8 cellular contexts compared by ENCODE assay signal in the genomic region with DNA sequence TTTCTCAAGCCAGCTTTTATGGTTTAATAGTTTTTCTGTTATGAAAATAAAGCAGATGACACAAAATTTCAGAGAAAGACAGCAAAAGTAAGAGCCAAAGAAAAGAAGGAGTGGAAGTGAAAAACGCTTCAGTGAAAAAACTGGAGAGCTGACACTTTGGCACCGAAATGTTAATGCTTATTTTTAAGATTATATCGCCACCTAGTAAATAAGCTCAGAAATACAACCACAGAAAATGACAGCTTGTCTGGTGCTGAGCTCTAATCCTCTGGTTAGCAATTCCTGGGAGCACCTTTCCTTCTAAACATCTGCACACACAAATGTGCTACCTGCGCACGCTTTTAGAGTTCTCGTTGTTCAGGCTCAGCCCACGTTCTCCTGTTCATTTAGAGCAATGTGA.
A peak's percentile ranks its signal among the peaks of the same experiment; 100 is the strongest.
DNase-seq lines count a peak whose midpoint lies in the region; ATAC-seq, FAIRE-seq and TF ChIP-seq lines count a peak whose summit lies in the region.

No MANE protein-coding gene starts in this region.

- peak; percentile 44; the same call in 2 of the 3 replicates for TF ChIP-seq CTCF in GM12872 (IDR thresholded peaks at IDR 0.05; ENCODE audit: insufficient read depth, low read depth, low read length)
- TF ChIP-seq CTCF in breast epithelium (IDR thresholded peaks at IDR 0.05) = peak in 2 of 3 donors; percentile 40 to 46
- TF ChIP-seq CTCF in HepG2 (CRISPR knock-in tag; IDR thresholded peaks at IDR 0.05) = peak; percentile 47

- no peaks in the 10 kb centered on the region for H3K36me3 ChIP-seq in breast epithelium
- H3K36me3 ChIP-seq in HepG2 (replicated peaks in 1 of 2; ENCODE audit: control insufficient read depth in 1 of 2, insufficient read depth in 2 of 2, low read length in 2 of 2) = no peaks in the 10 kb centered on the region

- H3K27ac ChIP-seq in breast epithelium = no peak overlapping the region
- H3K27ac ChIP-seq in HepG2 (ENCODE audit: extremely low read length, insufficient read depth, low read length) = no peak overlapping the region

- H2AFZ ChIP-seq in HepG2 (ENCODE audit: low read length) = no peak overlapping the region

- no peaks in the 10 kb centered on the region for H4K20me1 ChIP-seq in HepG2 (ENCODE audit: insufficient read depth, low read length)

- FAIRE-seq in HepG2 (lab: Jason Lieb, UNC) = peak; percentile 46

- H3K4me1 ChIP-seq in breast epithelium (no peaks in the 10 kb centered on the region), HepG2 (ENCODE audit: insufficient read depth, low read length) (no peaks in the 10 kb centered on the region)

- H3K9me3 ChIP-seq in breast epithelium (no peaks in the 10 kb centered on the region), HepG2 (ENCODE audit: low read length) (no peaks in the 10 kb centered on the region)

- TF ChIP-seq RAD21 in HepG2 (CRISPR knock-in tag; IDR thresholded peaks at IDR 0.05) = no peak

- intact Hi-C loops in breast epithelium (cut with DNase I; ENCODE audit: low total_unique reads) (no loop called here), HepG2 (cut with micrococcal nuclease; ENCODE audit: unreplicated experiment) (loop anchor here (1.0 kb wide), 2 partner anchors 307 to 733 kb away; no protein-coding TSS in a partner anchor)

- in situ Hi-C loops in HepG2 (cut with HindIII; ENCODE audit: extremely low pct_ligation_motif_present, low pct_unique_long_range_greater_than_20kb) = loop anchor here (10.0 kb wide), 1 partner anchor 732 kb away; no protein-coding TSS in a partner anchor

- TF ChIP-seq EP300 in HepG2 (IDR thresholded peaks at IDR 0.05; ENCODE audit: low read depth in 2 of 2, low read length in 2 of 2) = no peak
- no peak for TF ChIP-seq EP300 in HepG2 (CRISPR knock-in tag; IDR thresholded peaks at IDR 0.05; ENCODE audit: borderline replicate concordance)

- H3K4me3 ChIP-seq in breast epithelium = no peak overlapping the region
- H3K4me3 ChIP-seq in HepG2 (replicated peaks in 1 of 3; ENCODE audit: insufficient read depth in 1 of 3, low read depth in 2 of 3, low read length in 3 of 3) = no peak overlapping the region

- no peak for TF ChIP-seq POLR2A in breast epithelium (IDR thresholded peaks at IDR 0.05)
- TF ChIP-seq POLR2A in HepG2 (IDR thresholded peaks at IDR 0.05; ENCODE audit: insufficient read depth in 1 of 2, low read depth in 2 of 2, low read length in 2 of 2) = no peak

- POLR2A ChIA-PET in HepG2 (lab: Yijun Ruan, JAX) = no interaction called here

- H3K4me2 ChIP-seq in HepG2 (ENCODE audit: low read depth, low read length) = no peak overlapping the region

- H3K27me3 ChIP-seq in breast epithelium (no peaks in the 10 kb centered on the region), HepG2 (ENCODE audit: control insufficient read depth in 1 of 2, insufficient read depth in 2 of 2, low read length in 2 of 2) (no peaks in the 10 kb centered on the region)

- peak; percentile 53 for ATAC-seq in HG03095 (IDR thresholded peaks at IDR 0.05; ENCODE audit: unreplicated experiment)
- peak; percentile 68 for ATAC-seq in HepG2

- CTCF ChIA-PET in HepG2 (lab: Yijun Ruan, JAX; ENCODE audit: low intra/inter-chr PET ratio, low total read pairs) = interaction anchor here (1.2 to 1.8 kb wide), 3 partner anchors 301 to 727 kb away, joined by 4 to 8 read pairs (median 5); no protein-coding TSS in a partner anchor

- no TSS peak for BruUV-seq in HepG2 (replicated peaks; lab: Mats Ljungman, UMichigan)

- 5% methylated on average over 7 of the region's 7 CpGs for WGBS in HepG2 (ENCODE audit: low lambda C conversion rate)

- H3K9ac ChIP-seq in HepG2 (ENCODE audit: insufficient read depth, low read depth, low read length) = no peak overlapping the region

- H3K79me2 ChIP-seq in HepG2 (ENCODE audit: insufficient read depth, low read length) = no peaks in the 10 kb centered on the region

- DNase-seq in A172 (ENCODE audit: low spot score) = peak; percentile 36
- DNase-seq in NCI-H526 (lab: John Stamatoyannopoulos, UW) = peak; percentile 54 to 74
- DNase-seq in breast epithelium (ENCODE audit: low spot score in 2 of 2) = no peak
- DNase-seq in HepG2 (ENCODE audit: low spot score) = peak; percentile 16
- no peak for DNase-seq in stimulated activated CD4-positive, alpha-beta T cell treated with anti-CD3 and anti-CD28 coated beads, Interleukin-4, amount 100 ng/mL, for 24 hours
- no peak for DNase-seq in NK-92 (lab: John Stamatoyannopoulos, UW; ENCODE audit: unreplicated experiment)

TF ChIP-seq in HepG2, 621 proteins besides CTCF, POLR2A, EP300 and RAD21:
- TF ChIP-seq, protein P1, sequence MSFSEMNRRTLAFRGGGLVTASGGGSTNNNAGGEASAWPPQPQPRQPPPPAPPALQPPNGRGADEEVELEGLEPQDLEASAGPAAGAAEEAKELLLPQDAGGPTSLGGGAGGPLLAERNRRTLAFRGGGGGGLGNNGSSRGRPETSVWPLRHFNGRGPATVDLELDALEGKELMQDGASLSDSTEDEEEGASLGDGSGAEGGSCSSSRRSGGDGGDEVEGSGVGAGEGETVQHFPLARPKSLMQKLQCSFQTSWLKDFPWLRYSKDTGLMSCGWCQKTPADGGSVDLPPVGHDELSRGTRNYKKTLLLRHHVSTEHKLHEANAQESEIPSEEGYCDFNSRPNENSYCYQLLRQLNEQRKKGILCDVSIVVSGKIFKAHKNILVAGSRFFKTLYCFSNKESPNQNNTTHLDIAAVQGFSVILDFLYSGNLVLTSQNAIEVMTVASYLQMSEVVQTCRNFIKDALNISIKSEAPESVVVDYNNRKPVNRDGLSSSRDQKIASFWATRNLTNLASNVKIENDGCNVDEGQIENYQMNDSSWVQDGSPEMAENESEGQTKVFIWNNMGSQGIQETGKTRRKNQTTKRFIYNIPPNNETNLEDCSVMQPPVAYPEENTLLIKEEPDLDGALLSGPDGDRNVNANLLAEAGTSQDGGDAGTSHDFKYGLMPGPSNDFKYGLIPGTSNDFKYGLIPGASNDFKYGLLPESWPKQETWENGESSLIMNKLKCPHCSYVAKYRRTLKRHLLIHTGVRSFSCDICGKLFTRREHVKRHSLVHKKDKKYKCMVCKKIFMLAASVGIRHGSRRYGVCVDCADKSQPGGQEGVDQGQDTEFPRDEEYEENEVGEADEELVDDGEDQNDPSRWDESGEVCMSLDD (CRISPR knock-in tag; IDR thresholded peaks at IDR 0.05; ENCODE audit: borderline replicate concordance) = no peak
- TF ChIP-seq ZNF484 (CRISPR knock-in tag; IDR thresholded peaks at IDR 0.05; ENCODE audit: borderline replicate concordance, low read depth) (no peak), NR1H2 (CRISPR knock-in tag; IDR thresholded peaks at IDR 0.05; ENCODE audit: borderline replicate concordance, low read depth) (no peak), BHLHE40 (IDR thresholded peaks at IDR 0.05; ENCODE audit: low read length) (no peak), PCBP1 (IDR thresholded peaks at IDR 0.05; ENCODE audit: borderline replicate concordance, low read depth, low read length) (no peak), DR1 (CRISPR knock-in tag; IDR thresholded peaks at IDR 0.05) (no peak), ZNF607 (CRISPR knock-in tag; IDR thresholded peaks at IDR 0.05; ENCODE audit: borderline replicate concordance) (no peak), STAG1 (CRISPR knock-in tag; IDR thresholded peaks at IDR 0.05) (peak; percentile 67), SMC3 (IDR thresholded peaks at IDR 0.05; ENCODE audit: low read length) (peak; percentile 46; the same call in 1 of the 2 replicates), MIER3 (CRISPR knock-in tag; IDR thresholded peaks at IDR 0.05; ENCODE audit: borderline replicate concordance) (no peak)
- TF ChIP-seq, protein P2, sequence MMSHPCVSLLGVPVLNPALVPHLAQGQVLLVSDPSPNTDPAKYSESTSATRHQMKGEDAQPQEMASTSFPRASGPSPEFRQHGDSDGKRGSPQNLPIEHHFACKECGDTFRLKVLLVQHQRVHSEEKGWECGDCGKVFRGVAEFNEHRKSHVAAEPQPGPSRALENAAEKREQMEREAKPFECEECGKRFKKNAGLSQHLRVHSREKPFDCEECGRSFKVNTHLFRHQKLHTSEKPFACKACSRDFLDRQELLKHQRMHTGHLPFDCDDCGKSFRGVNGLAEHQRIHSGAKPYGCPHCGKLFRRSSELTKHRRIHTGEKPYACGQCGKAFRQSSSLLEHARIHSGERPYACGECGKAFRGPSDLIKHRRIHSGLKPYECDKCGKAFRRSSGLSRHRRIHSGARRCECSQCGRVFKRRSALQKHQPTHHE (CRISPR knock-in tag; IDR thresholded peaks at IDR 0.05; ENCODE audit: borderline replicate concordance) = no peak
- TF ChIP-seq, protein P3, sequence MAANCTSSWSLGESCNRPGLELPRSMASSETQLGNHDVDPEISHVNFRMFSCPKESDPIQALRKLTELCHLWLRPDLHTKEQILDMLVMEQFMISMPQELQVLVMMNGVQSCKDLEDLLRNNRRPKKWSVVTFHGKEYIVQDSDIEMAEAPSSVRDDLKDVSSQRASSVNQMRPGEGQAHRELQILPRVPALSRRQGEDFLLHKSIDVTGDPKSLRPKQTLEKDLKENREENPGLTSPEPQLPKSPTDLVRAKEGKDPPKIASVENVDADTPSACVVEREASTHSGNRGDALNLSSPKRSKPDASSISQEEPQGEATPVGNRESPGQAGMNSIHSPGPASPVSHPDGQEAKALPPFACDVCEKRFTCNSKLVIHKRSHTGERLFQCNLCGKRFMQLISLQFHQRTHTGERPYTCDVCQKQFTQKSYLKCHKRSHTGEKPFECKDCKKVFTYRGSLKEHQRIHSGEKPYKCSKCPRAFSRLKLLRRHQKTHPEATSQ (CRISPR knock-in tag; IDR thresholded peaks at IDR 0.05; ENCODE audit: borderline replicate concordance) = no peak
- TF ChIP-seq, protein P4, sequence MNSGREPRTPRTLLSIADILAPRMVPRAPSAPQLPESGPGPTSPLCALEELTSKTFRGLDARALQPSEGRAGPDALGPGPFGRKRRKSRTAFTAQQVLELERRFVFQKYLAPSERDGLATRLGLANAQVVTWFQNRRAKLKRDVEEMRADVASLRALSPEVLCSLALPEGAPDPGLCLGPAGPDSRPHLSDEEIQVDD (CRISPR knock-in tag; IDR thresholded peaks at IDR 0.05; ENCODE audit: borderline replicate concordance) = no peak
- TF ChIP-seq, protein P5, sequence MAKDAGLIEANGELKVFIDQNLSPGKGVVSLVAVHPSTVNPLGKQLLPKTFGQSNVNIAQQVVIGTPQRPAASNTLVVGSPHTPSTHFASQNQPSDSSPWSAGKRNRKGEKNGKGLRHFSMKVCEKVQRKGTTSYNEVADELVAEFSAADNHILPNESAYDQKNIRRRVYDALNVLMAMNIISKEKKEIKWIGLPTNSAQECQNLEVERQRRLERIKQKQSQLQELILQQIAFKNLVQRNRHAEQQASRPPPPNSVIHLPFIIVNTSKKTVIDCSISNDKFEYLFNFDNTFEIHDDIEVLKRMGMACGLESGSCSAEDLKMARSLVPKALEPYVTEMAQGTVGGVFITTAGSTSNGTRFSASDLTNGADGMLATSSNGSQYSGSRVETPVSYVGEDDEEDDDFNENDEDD (CRISPR knock-in tag; IDR thresholded peaks at IDR 0.05; ENCODE audit: borderline replicate concordance) = no peak
TF ChIP-seq in HepG2: peak in this region for 2.

Comparison
In these comparisons a context has a peak if more than half of its experiments do, and no peak if none do; other contexts are left out.
1. DNase-seq: peak in A172 (single experiment), NCI-H526 (2 of 2) and HepG2 (single experiment); none in breast epithelium (0 of 2), stimulated activated CD4-positive, alpha-beta T cell treated with anti-CD3 and anti-CD28 coated beads, Interleukin-4, amount 100 ng/mL, for 24 hours (single experiment) and NK-92 (single experiment).
2. Peak in every context shown above with its lines, with median percentiles within 50 percentile points of each other: CTCF ChIP-seq.